1 cellular context compared by ENCODE assay signal in the genomic region with DNA sequence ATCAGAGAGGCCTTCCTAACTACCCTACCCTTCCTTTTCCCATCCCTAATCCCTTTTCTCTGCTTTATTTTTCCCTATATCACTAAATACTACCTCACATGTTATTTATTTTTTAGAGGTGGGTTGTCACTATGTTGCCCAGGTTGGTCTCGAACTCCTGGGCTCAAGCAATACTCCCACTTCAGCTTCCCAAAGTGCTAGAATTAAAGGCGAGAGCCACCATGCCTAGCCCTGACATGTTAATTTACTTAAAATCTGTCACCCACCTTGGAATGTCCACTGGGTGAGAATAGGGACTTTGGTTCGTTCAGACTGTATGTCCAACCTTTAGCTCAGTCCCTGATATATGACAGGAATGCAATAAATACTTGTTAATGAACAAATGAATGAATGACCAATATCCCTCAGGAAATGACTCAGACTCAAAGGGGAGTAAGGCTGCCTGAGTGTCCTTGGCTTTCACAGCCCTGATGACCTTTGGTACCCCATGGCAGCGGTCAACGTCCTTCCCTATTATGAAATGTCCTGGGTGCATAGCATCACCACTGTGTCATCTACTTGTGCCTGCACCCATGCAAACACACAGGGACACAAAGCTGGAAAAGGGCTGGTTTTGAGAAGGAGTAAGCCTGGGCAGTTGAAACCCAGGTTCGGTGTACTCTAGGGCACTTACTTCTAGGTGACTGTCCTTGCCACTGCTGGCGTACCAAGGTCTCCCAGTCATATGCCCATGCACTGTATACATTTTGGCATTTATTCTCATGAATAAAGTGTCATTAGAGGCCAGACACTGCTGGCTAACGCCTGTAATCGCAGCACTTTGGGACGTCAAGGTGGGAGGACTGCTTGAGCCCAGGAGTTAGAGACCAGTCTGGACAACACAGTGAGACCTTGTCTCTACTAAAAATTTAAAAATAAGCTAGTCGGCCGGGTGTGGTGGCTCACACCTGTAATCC.
TF ChIP-seq lines count a peak whose summit lies in the region.

No MANE protein-coding gene starts in this region.

TF ChIP-seq in H1, 55 proteins besides CTCF, POLR2A, EP300 and RAD21:
- TF ChIP-seq POU5F1 (IDR thresholded peaks at IDR 0.05; ENCODE audit: low read depth, low read length): no peak
- no peak for TF ChIP-seq FOSL1 (IDR thresholded peaks at IDR 0.05; ENCODE audit: insufficient read depth, low read depth, low read length)
- no peak for TF ChIP-seq SP1 (IDR thresholded peaks at IDR 0.05; ENCODE audit: low read depth, low read length)
- no peak for TF ChIP-seq TBP (IDR thresholded peaks at IDR 0.05; ENCODE audit: low read depth, low read length)
- TF ChIP-seq BRCA1 (IDR thresholded peaks at IDR 0.05; ENCODE audit: low read depth, low read length): no peak
- TF ChIP-seq, protein P1, sequence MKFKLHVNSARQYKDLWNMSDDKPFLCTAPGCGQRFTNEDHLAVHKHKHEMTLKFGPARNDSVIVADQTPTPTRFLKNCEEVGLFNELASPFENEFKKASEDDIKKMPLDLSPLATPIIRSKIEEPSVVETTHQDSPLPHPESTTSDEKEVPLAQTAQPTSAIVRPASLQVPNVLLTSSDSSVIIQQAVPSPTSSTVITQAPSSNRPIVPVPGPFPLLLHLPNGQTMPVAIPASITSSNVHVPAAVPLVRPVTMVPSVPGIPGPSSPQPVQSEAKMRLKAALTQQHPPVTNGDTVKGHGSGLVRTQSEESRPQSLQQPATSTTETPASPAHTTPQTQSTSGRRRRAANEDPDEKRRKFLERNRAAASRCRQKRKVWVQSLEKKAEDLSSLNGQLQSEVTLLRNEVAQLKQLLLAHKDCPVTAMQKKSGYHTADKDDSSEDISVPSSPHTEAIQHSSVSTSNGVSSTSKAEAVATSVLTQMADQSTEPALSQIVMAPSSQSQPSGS (IDR thresholded peaks at IDR 0.05; ENCODE audit: low read length): no peak
- TF ChIP-seq, protein P2, sequence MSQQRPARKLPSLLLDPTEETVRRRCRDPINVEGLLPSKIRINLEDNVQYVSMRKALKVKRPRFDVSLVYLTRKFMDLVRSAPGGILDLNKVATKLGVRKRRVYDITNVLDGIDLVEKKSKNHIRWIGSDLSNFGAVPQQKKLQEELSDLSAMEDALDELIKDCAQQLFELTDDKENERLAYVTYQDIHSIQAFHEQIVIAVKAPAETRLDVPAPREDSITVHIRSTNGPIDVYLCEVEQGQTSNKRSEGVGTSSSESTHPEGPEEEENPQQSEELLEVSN (IDR thresholded peaks at IDR 0.05): no peak
- no peak for TF ChIP-seq JUN (IDR thresholded peaks at IDR 0.05; ENCODE audit: low read depth, low read length)
- no peak for TF ChIP-seq CHD2 (IDR thresholded peaks at IDR 0.05; ENCODE audit: low read length)
- TF ChIP-seq CREB1 (IDR thresholded peaks at IDR 0.05): no peak
- no peak for TF ChIP-seq POLR2AphosphoS5 (IDR thresholded peaks at IDR 0.05; ENCODE audit: low read depth, low read length)
- TF ChIP-seq RBBP5 (IDR thresholded peaks at IDR 0.05; ENCODE audit: borderline replicate concordance, low read depth, low read length): no peak
- no peak for TF ChIP-seq KDM1A (IDR thresholded peaks at IDR 0.05; ENCODE audit: borderline replicate concordance, low read length)
